In the genomic region with DNA sequence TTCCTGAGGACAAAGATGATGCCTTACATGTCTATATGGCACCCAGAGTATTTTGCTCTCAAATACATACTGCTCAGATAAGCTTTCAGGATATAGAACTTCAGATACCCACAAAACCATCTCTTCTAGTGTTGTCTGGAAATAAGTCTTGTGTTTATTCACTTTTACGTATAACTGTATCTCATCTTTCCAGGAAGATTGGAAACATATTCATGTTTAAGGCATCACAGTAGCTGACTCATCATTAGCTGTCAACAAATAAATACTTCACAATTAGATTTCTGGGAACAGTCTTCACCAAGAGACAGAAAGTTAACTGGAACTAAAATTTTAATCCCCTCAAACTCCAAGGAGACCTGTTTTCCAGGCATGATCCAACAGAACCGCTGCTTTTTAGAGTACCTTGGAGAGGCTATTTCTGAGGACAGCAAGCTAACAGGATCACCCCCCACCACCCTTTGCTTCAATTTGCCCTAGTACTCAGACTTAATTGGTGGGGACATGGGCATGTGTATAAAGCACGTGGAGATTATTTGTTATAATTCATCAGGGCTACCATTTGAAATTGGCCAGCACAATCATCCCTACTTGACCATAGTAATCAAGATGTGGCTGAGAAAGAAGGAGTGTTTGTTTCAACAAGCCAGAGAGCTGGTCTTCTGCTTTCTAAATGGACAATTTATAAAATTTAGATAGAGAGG, we compare ENCODE assay signal across 10 cellular contexts.
A peak's percentile ranks its signal among the peaks of the same experiment; 100 is the strongest.
DNase-seq lines count a peak whose midpoint lies in the region; ATAC-seq, FAIRE-seq and TF ChIP-seq lines count a peak whose summit lies in the region.
"Had no signal": no experiment of that assay in that cellular context is flagged by ENCODE, and none has a peak within 500 bp of the region (broad histone marks: within the 10 kb centered on the region; RNA-seq: fewer than 3 reads in every experiment).

No MANE protein-coding gene starts in this region.

- H3K27ac ChIP-seq in psoas muscle (peak overlapping the region; percentile 0), dorsolateral prefrontal cortex (no peak overlapping the region)

- H3K36me3 ChIP-seq in psoas muscle (ENCODE audit: insufficient read depth in 1 of 2, low read depth in 1 of 2): no peaks in the 10 kb centered on the region

- H3K9me3 ChIP-seq in psoas muscle: no peaks in the 10 kb centered on the region

- no peak for ATAC-seq in psoas muscle
- no peak for ATAC-seq in HG03175 (IDR thresholded peaks at IDR 0.05; ENCODE audit: unreplicated experiment)

- no peak for TF ChIP-seq CTCF in psoas muscle (IDR thresholded peaks at IDR 0.05)
- no peak for TF ChIP-seq CTCF in dorsolateral prefrontal cortex (IDR thresholded peaks at IDR 0.05 in 54 of 56, conservative IDR thresholded peaks at IDR 0.05 in 2 of 56; ENCODE audit: low read depth in 1 of 56, partially characterized antibody in 56 of 56)

- 55 to 68% (median 66%) methylated on average over 3 of the region's 3 CpGs for WGBS in psoas muscle, 3 donors

- peak; percentile 94 for DNase-seq in ELR (ENCODE audit: low read depth)
- peak; percentile 21 for DNase-seq in RCC 7860 (ENCODE audit: low spot score)
- peak; percentile 47 for DNase-seq in dermis blood vessel endothelial cell
- DNase-seq in psoas muscle: no peak
- DNase-seq in COLO829 (ENCODE audit: low spot score): no peak
- no peak for DNase-seq in T-helper 2 cell
- no peak for DNase-seq in dorsolateral prefrontal cortex
- DNase-seq: activated effector memory CD4-positive, alpha-beta T cell treated with Interleukin-2 at 50 U/mL for 16 hours; GDM1 had no signal

- H3K4me1 ChIP-seq in psoas muscle: peaks cover 36% of the 10 kb centered on the region

- H3K27me3 ChIP-seq in psoas muscle (ENCODE audit: insufficient read depth in 3 of 3, low read length in 2 of 3): no peaks in the 10 kb centered on the region
- H3K27me3 ChIP-seq in dorsolateral prefrontal cortex: peaks cover 0 to 7% (median 0%) of the 10 kb centered on the region in 45 donors

- FAIRE-seq in RCC 7860 (lab: Jason Lieb, UNC): no peak

- H3K4me3 ChIP-seq in psoas muscle (no peak overlapping the region), dorsolateral prefrontal cortex (no peak overlapping the region)

- intact Hi-C loops in psoas muscle (cut with DNase I): no loop called here
- intact Hi-C loops in dorsolateral prefrontal cortex (cut with DNase I): no loop called here

Comparison
In these comparisons a context has a peak if more than half of its experiments do, and no peak if none do; other contexts are left out.
1. DNase-seq: peak in ELR (single experiment), RCC 7860 (single experiment) and dermis blood vessel endothelial cell (single experiment); none in psoas muscle (0 of 2), COLO829 (single experiment), T-helper 2 cell (0 of 5) and dorsolateral prefrontal cortex (0 of 10).